ENCODE assay signal across 8 cellular contexts in the genomic region with DNA sequence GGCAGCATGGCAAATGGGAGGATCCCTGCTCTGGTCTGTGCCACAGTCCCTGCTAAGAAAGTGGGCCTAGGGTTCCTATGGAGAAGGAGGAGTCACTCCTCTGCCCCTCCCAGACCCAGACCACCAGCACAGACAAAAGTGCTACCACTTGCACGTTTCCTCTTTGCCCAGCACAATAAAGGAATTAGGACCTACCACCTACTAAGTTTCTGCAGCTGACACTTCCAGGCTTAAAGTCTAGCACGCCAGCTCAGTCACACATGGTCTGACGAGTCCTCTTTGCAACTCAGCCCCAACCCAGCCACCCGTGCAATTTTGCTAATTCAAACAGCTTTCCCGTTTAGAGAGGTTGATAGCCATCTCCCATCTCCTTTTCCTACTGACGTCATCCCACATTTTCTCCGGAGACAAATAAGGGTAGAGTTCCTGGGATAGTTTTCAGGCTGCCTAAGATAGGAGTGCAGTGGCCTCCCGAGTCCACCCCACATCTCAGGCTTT.
DNase-seq lines count a peak whose midpoint lies in the region; ATAC-seq and TF ChIP-seq lines count a peak whose summit lies in the region.

No MANE protein-coding gene starts in this region.

- ATAC-seq in GM18511 (IDR thresholded peaks at IDR 0.05; ENCODE audit: unreplicated experiment) = peak; percentile 40
- ATAC-seq in PC-3 = peak; percentile 37
- ATAC-seq in HG02642 (IDR thresholded peaks at IDR 0.05; ENCODE audit: poor library complexity, unreplicated experiment) = no peak

- H3K27ac ChIP-seq in PC-3 (ENCODE audit: low read length) = peak overlapping the region; percentile 97
- H3K27ac ChIP-seq in effector memory CD4-positive, alpha-beta T cell (ENCODE audit: insufficient read depth, low read length, poor library complexity, severe bottlenecking) = peak overlapping the region; percentile 92

- peak overlapping the region; percentile 73 for H3K4me3 ChIP-seq in PC-3 (ENCODE audit: low read length)
- H3K4me3 ChIP-seq in effector memory CD4-positive, alpha-beta T cell (ENCODE audit: insufficient read depth, low read depth, low read length, poor library complexity, severe bottlenecking) = peak overlapping the region; percentile 81
- peak overlapping the region; percentile 9 for H3K4me3 ChIP-seq in mucosa of stomach (ENCODE audit: low read length)

- CTCF ChIA-PET in PC-3 (lab: Charles Lee) = interaction anchor here (0.8 to 1.5 kb wide), 2 partner anchors 57 to 67 kb away, joined by 3 to 6 read pairs; a partner anchor contains a TSS

- intact Hi-C loops in PC-3 (cut with micrococcal nuclease) = loop anchor here (2.0 to 5.0 kb wide), 2 partner anchors 25 to 33 kb away; a partner anchor contains a TSS

- peak overlapping the region; percentile 98 for H3K4me2 ChIP-seq in PC-3 (ENCODE audit: low read length)

- peak; percentile 75 for DNase-seq in ACHN
- DNase-seq in PC-3 = peak; percentile 79
- DNase-seq in effector memory CD4-positive, alpha-beta T cell = no peak
- no peak for DNase-seq in COLO668 (lab: John Stamatoyannopoulos, UW; ENCODE audit: unreplicated experiment)
- DNase-seq in D341Med (ENCODE audit: low spot score) = no peak

- H3K9ac ChIP-seq in PC-3 (ENCODE audit: low read length) (peak overlapping the region; percentile 89), mucosa of stomach (ENCODE audit: low read length) (peak overlapping the region; percentile 4)

- H3K9me2 ChIP-seq in PC-3 (replicated peaks; ENCODE audit: low read length) = no peaks in the 10 kb centered on the region

- TF ChIP-seq CTCF in PC-3 (conservative IDR thresholded peaks at IDR 0.05; ENCODE audit: low read depth, low read length) = no peak

- peak overlapping the region; percentile 54 for H2AFZ ChIP-seq in PC-3 (ENCODE audit: low read length)

- H3K27me3 ChIP-seq in PC-3 (ENCODE audit: low read length) (no peaks in the 10 kb centered on the region), mucosa of stomach (ENCODE audit: control insufficient read depth, insufficient read depth, low read length) (no peaks in the 10 kb centered on the region)
- no peaks in the 10 kb centered on the region for H3K27me3 ChIP-seq in effector memory CD4-positive, alpha-beta T cell (replicated peaks; ENCODE audit: control insufficient read depth, insufficient read depth, low read length, poor library complexity, severe bottlenecking)

- POLR2A ChIA-PET in PC-3 (lab: Charles Lee; ENCODE audit: unreplicated experiment) = interaction anchor here (0.6 to 0.7 kb wide), 2 partner anchors 60 to 101 kb away, joined by 3 to 5 read pairs; a partner anchor contains a TSS

- no peaks in the 10 kb centered on the region for H3K9me3 ChIP-seq in PC-3 (ENCODE audit: low read length)
- no peaks in the 10 kb centered on the region for H3K9me3 ChIP-seq in effector memory CD4-positive, alpha-beta T cell (ENCODE audit: control insufficient read depth, low read length)
- H3K9me3 ChIP-seq in mucosa of stomach (ENCODE audit: control insufficient read depth, low read length) = no peaks in the 10 kb centered on the region

- H3K4me1 ChIP-seq in PC-3 (ENCODE audit: insufficient read depth, low read length) = peaks cover 53% of the 10 kb centered on the region
- H3K4me1 ChIP-seq in effector memory CD4-positive, alpha-beta T cell (ENCODE audit: control insufficient read depth, insufficient read depth, low read length, poor library complexity, severe bottlenecking) = peaks cover 39% of the 10 kb centered on the region
- H3K4me1 ChIP-seq in mucosa of stomach (ENCODE audit: control insufficient read depth, insufficient read depth, low read length) = peaks cover 53% of the 10 kb centered on the region

- peaks cover 77% of the 10 kb centered on the region for H3K79me2 ChIP-seq in PC-3 (ENCODE audit: low read length)

- in situ Hi-C loops in ACHN (cut with HindIII; ENCODE audit: low pct_ligation_motif_present, low pct_unique_long_range_greater_than_20kb, low sequenced_read_pairs) = no loop called here

- no peaks in the 10 kb centered on the region for H3K36me3 ChIP-seq in PC-3 (ENCODE audit: low read depth, low read length)
- H3K36me3 ChIP-seq in effector memory CD4-positive, alpha-beta T cell (ENCODE audit: control insufficient read depth, insufficient read depth, low read length) = peaks cover 3% of the 10 kb centered on the region
- no peaks in the 10 kb centered on the region for H3K36me3 ChIP-seq in mucosa of stomach (ENCODE audit: control insufficient read depth, insufficient read depth, low read length)

- H4K20me1 ChIP-seq in PC-3 (ENCODE audit: low read length) = no peaks in the 10 kb centered on the region; the same call in 1 of the 2 replicates

- TSS peak; percentile 17 for BruUV-seq in PC-3 (replicated peaks; lab: Mats Ljungman, UMichigan)

- peaks cover 3% of the 10 kb centered on the region for H3F3A ChIP-seq in PC-3 (ENCODE audit: low read length, unreplicated experiment)

Comparison
In these comparisons a context has a peak if more than half of its experiments do, and no peak if none do; other contexts are left out.
1. DNase-seq: peak in ACHN (single experiment) and PC-3 (single experiment); none in effector memory CD4-positive, alpha-beta T cell (0 of 3), COLO668 (single experiment) and D341Med (single experiment).
2. H3K4me3 ChIP-seq: peak in every context shown above with its lines; median percentile 81 in effector memory CD4-positive, alpha-beta T cell; 73 in PC-3; 9 in mucosa of stomach.